In genomic region chr10:97117372-97117771, GRCh38 we compare ENCODE assay signal across 10 cellular contexts.
DNase-seq lines count a peak whose midpoint lies in the region; ATAC-seq and TF ChIP-seq lines count a peak whose summit lies in the region.
"Had no signal": no experiment of that assay in that cellular context is flagged by ENCODE, and none has a peak within 500 bp of the region (broad histone marks: within the 10 kb centered on the region; RNA-seq: fewer than 3 reads in every experiment).

No MANE protein-coding gene starts in this region.

- H3K9me3 ChIP-seq in suprapubic skin = no peaks in the 10 kb centered on the region
- no peaks in the 10 kb centered on the region for H3K9me3 ChIP-seq in body of pancreas

- TF ChIP-seq CTCF in GM12865 (IDR thresholded peaks at IDR 0.05; ENCODE audit: insufficient read depth, low read depth, low read length, missing control alignments) = peak; percentile 25
- TF ChIP-seq CTCF in fibroblast of pulmonary artery (IDR thresholded peaks at IDR 0.05; ENCODE audit: low read length, missing control alignments) = peak; percentile 24
- TF ChIP-seq CTCF in suprapubic skin (IDR thresholded peaks at IDR 0.05) = no peak
- TF ChIP-seq CTCF in body of pancreas (IDR thresholded peaks at IDR 0.05) = peak in 1 of 7 experiments; percentile 9

- TF ChIP-seq EP300 in suprapubic skin (IDR thresholded peaks at IDR 0.05) = no peak

- H3K4me3 ChIP-seq in GM12865 (ENCODE audit: low read depth, low read length) (no peak overlapping the region), fibroblast of pulmonary artery (replicated peaks; ENCODE audit: low read depth, low read length) (no peak overlapping the region), suprapubic skin (no peak overlapping the region), body of pancreas (no peak overlapping the region)

- H3K36me3 ChIP-seq in suprapubic skin (no peaks in the 10 kb centered on the region), body of pancreas (replicated peaks in 1 of 2; ENCODE audit: insufficient read depth in 1 of 2, low read depth in 2 of 2) (no peaks in the 10 kb centered on the region)

- ATAC-seq in GM19463 (IDR thresholded peaks at IDR 0.05; ENCODE audit: unreplicated experiment) = no peak
- ATAC-seq in body of pancreas = no peak

- H3K27me3 ChIP-seq in suprapubic skin (peaks cover 29% of the 10 kb centered on the region), body of pancreas (peaks cover 0 to 4% of the 10 kb centered on the region in 2 donors)

- H3K4me1 ChIP-seq in suprapubic skin (no peaks in the 10 kb centered on the region), body of pancreas (no peaks in the 10 kb centered on the region)

- DNase-seq in A172 (ENCODE audit: low spot score) (peak; percentile 21), GM12865 (ENCODE audit: low read depth) (no peak), NCI-H82 (lab: John Stamatoyannopoulos, UW) (peak; percentile 58), fibroblast of pulmonary artery (ENCODE audit: low read depth) (peak; percentile 17), AG08395 (ENCODE audit: low spot score) (no peak), suprapubic skin (ENCODE audit: low spot score in 2 of 2) (no peak), body of pancreas (no peak)
- DNase-seq: activated naive CD8-positive, alpha-beta T cell treated with anti-CD3 and anti-CD28 coated beads, Interleukin-2, amount 10 ng/mL, durations not matched to agents 7 days and 5 days; stimulated activated naive CD4-positive, alpha-beta T cell treated with Interleukin-2 at 50 U/mL for 16 hours had no signal

- H3K27ac ChIP-seq in suprapubic skin (no peak overlapping the region), body of pancreas (no peak overlapping the region)

- intact Hi-C loops in body of pancreas (cut with DNase I) = no loop called here

- TF ChIP-seq POLR2A in suprapubic skin (IDR thresholded peaks at IDR 0.05) = no peak
- TF ChIP-seq POLR2A in body of pancreas (IDR thresholded peaks at IDR 0.05) = no peak

- WGBS in suprapubic skin = 50% methylated on average over 3 of the region's 3 CpGs
- WGBS in body of pancreas, 2 donors = 43 to 52% methylated on average over 3 of the region's 3 CpGs

Comparison
In these comparisons a context has a peak if more than half of its experiments do, and no peak if none do; other contexts are left out.
1. DNase-seq: peak in A172 (single experiment), NCI-H82 (single experiment) and fibroblast of pulmonary artery (single experiment); none in GM12865 (single experiment), AG08395 (single experiment), suprapubic skin (0 of 2) and body of pancreas (0 of 4).
2. CTCF ChIP-seq: peak in GM12865 (single experiment) and fibroblast of pulmonary artery (single experiment); none in suprapubic skin (0 of 2).